In genomic region chr18:41373612-41374011, GRCh38 we compare ENCODE assay signal across 29 cellular contexts.
"Had no signal": no experiment of that assay in that cellular context is flagged by ENCODE, and none has a peak within 500 bp of the region (broad histone marks: within the 10 kb centered on the region; RNA-seq: fewer than 3 reads in every experiment).

No MANE protein-coding gene starts in this region.

- H3K36me3 ChIP-seq: ascending aorta, breast epithelium, cardiac muscle cell had no signal

- FAIRE-seq: endometrium, endothelial cell of umbilical vein had no signal

- H3K27me3 Mint-ChIP-seq: activated CD4-positive, alpha-beta memory T cell treated with anti-CD3 and anti-CD28 coated beads, Interleukin-2, amount 10 ng/mL, durations not matched to agents 7 days and 5 days; activated CD4-positive, alpha-beta T cell treated with anti-CD3 and anti-CD28 coated beads, Interleukin-2, amount 10 ng/mL, durations not matched to agents 7 days and 5 days; activated naive CD4-positive, alpha-beta T cell treated with anti-CD3 and anti-CD28 coated beads, Interleukin-2, amount 10 ng/mL, durations not matched to agents 7 days and 5 days; activated naive CD8-positive, alpha-beta T cell treated with anti-CD3 and anti-CD28 coated beads, Interleukin-2, amount 10 ng/mL, durations not matched to agents 7 days and 5 days; activated T-cell treated with anti-CD3 and anti-CD28 coated beads, Interleukin-2, amount 50 U/mL, for 24 hours; central memory CD8-positive, alpha-beta T cell; effector memory CD8-positive, alpha-beta T cell had no signal

- ATAC-seq: activated naive CD4-positive, alpha-beta T cell treated with anti-CD3 and anti-CD28 coated beads, Interleukin-2, amount 50 U/mL, for 72 hours; activated T-cell treated with anti-CD3 and anti-CD28 coated beads, Interleukin-2, amount 50 U/mL, for 72 hours; effector memory CD8-positive, alpha-beta T cell had no signal

- H3K4me1 ChIP-seq: ascending aorta, breast epithelium had no signal

- DNase-seq: activated CD4-positive, alpha-beta memory T cell treated with anti-CD3 and anti-CD28 coated beads, Interleukin-2, amount 10 ng/mL, durations not matched to agents 7 days and 5 days; activated CD4-positive, alpha-beta T cell treated with anti-CD3 and anti-CD28 coated beads for 1 hour; activated CD4-positive, alpha-beta T cell treated with anti-CD3 and anti-CD28 coated beads for 4 hours; activated CD4-positive, alpha-beta T cell treated with anti-CD3 and anti-CD28 coated beads, Interleukin-2, amount 10 ng/mL, durations not matched to agents 7 days and 5 days; activated CD4-positive, alpha-beta T cell treated with anti-CD3 and anti-CD28 coated beads, Interleukin-2, amount 50 U/mL, for 4 hours; activated CD8-positive, alpha-beta memory T cell treated with anti-CD3 and anti-CD28 coated beads, Interleukin-2, amount 50 U/mL, for 48 hours; activated gamma-delta T cell; activated naive CD4-positive, alpha-beta T cell; activated naive CD4-positive, alpha-beta T cell treated with anti-CD3 and anti-CD28 coated beads, Interleukin-2, amount 10 ng/mL, durations not matched to agents 7 days and 5 days; activated naive CD8-positive, alpha-beta T cell treated with anti-CD3 and anti-CD28 coated beads, Interleukin-2, amount 10 ng/mL, durations not matched to agents 7 days and 5 days; activated T-cell treated with anti-CD3 and anti-CD28 coated beads for 4 hours; activated T-cell treated with anti-CD3 and anti-CD28 coated beads, Interleukin-2, amount 50 U/mL, for 24 hours; activated T-cell treated with anti-CD3 and anti-CD28 coated beads, Interleukin-2, amount 50 U/mL, for 72 hours; dermis blood vessel endothelial cell; effector CD4-positive, alpha-beta T cell; effector memory CD8-positive, alpha-beta T cell; foreskin fibroblast; head of caudate nucleus; T-helper 2 cell had no signal

- H3K27ac Mint-ChIP-seq: activated CD4-positive, alpha-beta memory T cell treated with anti-CD3 and anti-CD28 coated beads, Interleukin-2, amount 10 ng/mL, durations not matched to agents 7 days and 5 days; activated CD4-positive, alpha-beta T cell treated with anti-CD3 and anti-CD28 coated beads, Interleukin-2, amount 10 ng/mL, durations not matched to agents 7 days and 5 days; activated naive CD4-positive, alpha-beta T cell treated with anti-CD3 and anti-CD28 coated beads, Interleukin-2, amount 10 ng/mL, durations not matched to agents 7 days and 5 days; activated naive CD4-positive, alpha-beta T cell treated with anti-CD3 and anti-CD28 coated beads, Interleukin-2, amount 50 U/mL, for 72 hours; activated naive CD8-positive, alpha-beta T cell treated with anti-CD3 and anti-CD28 coated beads, Interleukin-2, amount 10 ng/mL, durations not matched to agents 7 days and 5 days; activated T-cell treated with anti-CD3 and anti-CD28 coated beads, Interleukin-2, amount 50 U/mL, for 24 hours; activated T-cell treated with anti-CD3 and anti-CD28 coated beads, Interleukin-2, amount 50 U/mL, for 72 hours; effector memory CD8-positive, alpha-beta T cell had no signal

- H3K36me3 Mint-ChIP-seq: activated naive CD4-positive, alpha-beta T cell treated with anti-CD3 and anti-CD28 coated beads, Interleukin-2, amount 10 ng/mL, durations not matched to agents 7 days and 5 days; activated naive CD8-positive, alpha-beta T cell treated with anti-CD3 and anti-CD28 coated beads, Interleukin-2, amount 10 ng/mL, durations not matched to agents 7 days and 5 days; brain had no signal

- H3K4me3 ChIP-seq: ascending aorta, breast epithelium, cardiac muscle cell, coronary artery had no signal

- H3K27me3 ChIP-seq: ascending aorta, breast epithelium, cardiac muscle cell had no signal

- H3K9me3 Mint-ChIP-seq: activated naive CD8-positive, alpha-beta T cell treated with anti-CD3 and anti-CD28 coated beads, Interleukin-2, amount 10 ng/mL, durations not matched to agents 7 days and 5 days had no signal

- H3K27ac ChIP-seq: ascending aorta, breast epithelium, cardiac muscle cell, coronary artery, epithelial cell of prostate had no signal

- H3K9me3 ChIP-seq: ascending aorta, breast epithelium had no signal

- H3K4me3 Mint-ChIP-seq: activated CD4-positive, alpha-beta memory T cell treated with anti-CD3 and anti-CD28 coated beads, Interleukin-2, amount 10 ng/mL, durations not matched to agents 7 days and 5 days; activated CD4-positive, alpha-beta T cell treated with anti-CD3 and anti-CD28 coated beads, Interleukin-2, amount 10 ng/mL, durations not matched to agents 7 days and 5 days; activated naive CD4-positive, alpha-beta T cell treated with anti-CD3 and anti-CD28 coated beads, Interleukin-2, amount 10 ng/mL, durations not matched to agents 7 days and 5 days; activated naive CD8-positive, alpha-beta T cell treated with anti-CD3 and anti-CD28 coated beads, Interleukin-2, amount 10 ng/mL, durations not matched to agents 7 days and 5 days; activated T-cell treated with anti-CD3 and anti-CD28 coated beads, Interleukin-2, amount 50 U/mL, for 24 hours; activated T-cell treated with anti-CD3 and anti-CD28 coated beads, Interleukin-2, amount 50 U/mL, for 72 hours; brain; central memory CD8-positive, alpha-beta T cell; effector memory CD8-positive, alpha-beta T cell had no signal

- H3K4me1 Mint-ChIP-seq: activated CD4-positive, alpha-beta memory T cell treated with anti-CD3 and anti-CD28 coated beads, Interleukin-2, amount 10 ng/mL, durations not matched to agents 7 days and 5 days; activated CD4-positive, alpha-beta T cell treated with anti-CD3 and anti-CD28 coated beads, Interleukin-2, amount 10 ng/mL, durations not matched to agents 7 days and 5 days; activated naive CD4-positive, alpha-beta T cell treated with anti-CD3 and anti-CD28 coated beads, Interleukin-2, amount 10 ng/mL, durations not matched to agents 7 days and 5 days; activated naive CD8-positive, alpha-beta T cell treated with anti-CD3 and anti-CD28 coated beads, Interleukin-2, amount 10 ng/mL, durations not matched to agents 7 days and 5 days; central memory CD8-positive, alpha-beta T cell had no signal
